ENCODE assay signal across 32 cellular contexts in the genomic region with DNA sequence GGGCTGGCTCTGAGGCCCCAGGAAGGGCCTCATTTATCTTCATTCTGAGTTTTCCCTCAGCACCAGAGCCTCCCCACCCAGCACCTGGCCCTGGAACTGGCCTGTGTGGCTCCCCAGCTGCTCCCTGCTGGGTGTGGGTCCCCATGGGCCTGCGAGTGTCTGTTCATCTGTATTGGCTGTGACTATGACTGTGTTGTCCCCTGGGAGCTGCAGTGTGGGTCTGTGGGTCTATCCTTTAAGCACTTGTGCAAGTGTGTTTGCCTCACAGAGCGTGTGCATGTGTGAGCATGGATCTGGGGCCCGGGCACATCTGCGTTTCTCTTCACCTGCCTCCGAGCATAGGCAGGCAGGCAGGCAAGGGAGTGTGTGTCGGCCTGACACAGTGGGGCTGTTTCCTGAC. TPM values are rescaled to one million over a fixed set of nuclear protein-coding genes. Genes with fewer than 3 reads are reported as not detected.
DNase-seq lines count a peak whose midpoint lies in the region; ATAC-seq and TF ChIP-seq lines count a peak whose summit lies in the region.
"Had no signal": no experiment of that assay in that cellular context is flagged by ENCODE, and none has a peak within 500 bp of the region (broad histone marks: within the 10 kb centered on the region; RNA-seq: fewer than 3 reads in every experiment).

No MANE protein-coding gene starts in this region.

- no peak overlapping the region for H3K4me3 Mint-ChIP-seq in activated naive CD8-positive, alpha-beta T cell treated with anti-CD3 and anti-CD28 coated beads, Interleukin-2, amount 10 ng/mL, durations not matched to agents 7 days and 5 days
- H3K4me3 Mint-ChIP-seq in activated naive CD8-positive, alpha-beta T cell treated with anti-CD3 and anti-CD28 coated beads for 36 hours: no peak overlapping the region
- H3K4me3 Mint-ChIP-seq in nephron progenitor cell: no peak overlapping the region
- no peak overlapping the region for H3K4me3 Mint-ChIP-seq in activated CD4-positive, alpha-beta T cell treated with anti-CD3 and anti-CD28 coated beads, Interleukin-2, amount 10 ng/mL, durations not matched to agents 7 days and 5 days
- no peak overlapping the region for H3K4me3 Mint-ChIP-seq in activated T-helper 17 cell treated with anti-CD3 and anti-CD28 coated beads, Interleukin-2, amount 50 U/mL, for 72 hours
- H3K4me3 Mint-ChIP-seq: activated CD8-positive, alpha-beta T cell treated with anti-CD3 and anti-CD28 coated beads for 36 hours; activated naive CD8-positive, alpha-beta T cell treated with anti-CD3 and anti-CD28 coated beads, Interleukin-2, amount 50 U/mL, for 24 hours; CD8-positive, alpha-beta memory T cell; central memory CD8-positive, alpha-beta T cell; dendritic cell treated with granulocyte-macrophage colony-stimulating factor and Interleukin-4, amounts not matched to agents 40 ng/mL and 50 ng/mL, for 4 days; memory B cell; stimulated activated naive CD8-positive, alpha-beta T cell treated with anti-CD3 and anti-CD28 coated beads, Interleukin-15, amount 100 ng/mL, for 72 hours; T-helper 1 cell treated with Interleukin-12 subunit alpha and Interleukin-12 subunit beta and Interleukin-4 antibody, amounts not matched to agents 30 μg/mL and 1 μg/mL, for 36 hours had no signal

- no peak overlapping the region for H3K27ac ChIP-seq in RWPE2 (ENCODE audit: poor library complexity, severe bottlenecking)
- H3K27ac ChIP-seq: uterus had no signal

- peak; percentile 9 for DNase-seq in activated naive CD8-positive, alpha-beta T cell treated with anti-CD3 and anti-CD28 coated beads, Interleukin-2, amount 10 ng/mL, durations not matched to agents 7 days and 5 days
- no peak for DNase-seq in activated naive CD8-positive, alpha-beta T cell treated with anti-CD3 and anti-CD28 coated beads for 36 hours
- DNase-seq in RWPE2 (ENCODE audit: low spot score): peak; percentile 23
- peak; percentile 16 for DNase-seq in nephron progenitor cell
- no peak for DNase-seq in activated CD4-positive, alpha-beta T cell treated with anti-CD3 and anti-CD28 coated beads, Interleukin-2, amount 10 ng/mL, durations not matched to agents 7 days and 5 days
- DNase-seq in activated T-cell treated with anti-CD3 and anti-CD28 coated beads, Interleukin-2, amount 50 U/mL, for 1 hour: no peak
- DNase-seq: activated CD8-positive, alpha-beta memory T cell treated with anti-CD3 and anti-CD28 coated beads, Interleukin-2, amount 50 U/mL, for 48 hours; activated CD8-positive, alpha-beta T cell treated with anti-CD3 and anti-CD28 coated beads for 36 hours; activated naive CD8-positive, alpha-beta T cell treated with anti-CD3 and anti-CD28 coated beads, Interleukin-2, amount 50 U/mL, for 24 hours; AML-193; CD8-positive, alpha-beta memory T cell; EL; H7; NCI-H1105 treated with DMSO at 0.1 percent for 48 hours; NCI-H2029 treated with DMSO at 0.1 percent for 48 hours; NCI-H446 treated with DMSO at 0.1 percent for 48 hours; OCI-M1; right cardiac atrium; SK-N-SH; stimulated activated CD4-positive, alpha-beta T cell treated with anti-CD3 and anti-CD28 coated beads, Interleukin-2, amount 100 ng/mL, for 48 hours; stimulated activated naive CD8-positive, alpha-beta T cell treated with anti-CD3 and anti-CD28 coated beads, Interleukin-15, amount 100 ng/mL, for 72 hours; uterus had no signal

- peaks cover 3% of the 10 kb centered on the region for H3K4me1 Mint-ChIP-seq in activated naive CD8-positive, alpha-beta T cell treated with anti-CD3 and anti-CD28 coated beads, Interleukin-2, amount 10 ng/mL, durations not matched to agents 7 days and 5 days
- no peaks in the 10 kb centered on the region for H3K4me1 Mint-ChIP-seq in activated naive CD8-positive, alpha-beta T cell treated with anti-CD3 and anti-CD28 coated beads for 36 hours
- peaks cover 47% of the 10 kb centered on the region for H3K4me1 Mint-ChIP-seq in nephron progenitor cell
- no peaks in the 10 kb centered on the region for H3K4me1 Mint-ChIP-seq in activated CD4-positive, alpha-beta T cell treated with anti-CD3 and anti-CD28 coated beads, Interleukin-2, amount 10 ng/mL, durations not matched to agents 7 days and 5 days
- no peaks in the 10 kb centered on the region for H3K4me1 Mint-ChIP-seq in activated T-helper 17 cell treated with anti-CD3 and anti-CD28 coated beads, Interleukin-2, amount 50 U/mL, for 72 hours
- H3K4me1 Mint-ChIP-seq: activated naive CD8-positive, alpha-beta T cell treated with anti-CD3 and anti-CD28 coated beads, Interleukin-2, amount 50 U/mL, for 24 hours; CD8-positive, alpha-beta memory T cell; central memory CD8-positive, alpha-beta T cell; memory B cell; stimulated activated naive CD8-positive, alpha-beta T cell treated with anti-CD3 and anti-CD28 coated beads, Interleukin-15, amount 100 ng/mL, for 72 hours had no signal

- no peaks in the 10 kb centered on the region for H3K36me3 ChIP-seq in RWPE2 (ENCODE audit: low read depth)
- H3K36me3 ChIP-seq: uterus had no signal

- no peaks in the 10 kb centered on the region for H3K4me1 ChIP-seq in RWPE2 (ENCODE audit: insufficient read depth, poor library complexity, severe bottlenecking)
- H3K4me1 ChIP-seq: uterus had no signal

- peaks cover 4% of the 10 kb centered on the region for H3K27me3 ChIP-seq in RWPE2 (ENCODE audit: insufficient read depth, poor library complexity, severe bottlenecking)
- H3K27me3 ChIP-seq: uterus had no signal

- H3K27ac Mint-ChIP-seq in activated naive CD8-positive, alpha-beta T cell treated with anti-CD3 and anti-CD28 coated beads, Interleukin-2, amount 10 ng/mL, durations not matched to agents 7 days and 5 days: no peak overlapping the region
- H3K27ac Mint-ChIP-seq in activated naive CD8-positive, alpha-beta T cell treated with anti-CD3 and anti-CD28 coated beads for 36 hours: no peak overlapping the region
- H3K27ac Mint-ChIP-seq in nephron progenitor cell: peak overlapping the region; percentile 48
- no peak overlapping the region for H3K27ac Mint-ChIP-seq in activated CD4-positive, alpha-beta T cell treated with anti-CD3 and anti-CD28 coated beads, Interleukin-2, amount 10 ng/mL, durations not matched to agents 7 days and 5 days
- no peak overlapping the region for H3K27ac Mint-ChIP-seq in activated T-helper 17 cell treated with anti-CD3 and anti-CD28 coated beads, Interleukin-2, amount 50 U/mL, for 72 hours
- H3K27ac Mint-ChIP-seq: activated CD8-positive, alpha-beta T cell treated with anti-CD3 and anti-CD28 coated beads for 36 hours; activated naive CD8-positive, alpha-beta T cell treated with anti-CD3 and anti-CD28 coated beads, Interleukin-2, amount 50 U/mL, for 24 hours; CD8-positive, alpha-beta memory T cell; dendritic cell treated with granulocyte-macrophage colony-stimulating factor and Interleukin-4, amounts not matched to agents 40 ng/mL and 50 ng/mL, for 4 days; memory B cell; T-helper 1 cell treated with Interleukin-12 subunit alpha and Interleukin-12 subunit beta and Interleukin-4 antibody, amounts not matched to agents 30 μg/mL and 1 μg/mL, for 36 hours had no signal

- H3K27me3 Mint-ChIP-seq in activated naive CD8-positive, alpha-beta T cell treated with anti-CD3 and anti-CD28 coated beads, Interleukin-2, amount 10 ng/mL, durations not matched to agents 7 days and 5 days: no peaks in the 10 kb centered on the region
- no peaks in the 10 kb centered on the region for H3K27me3 Mint-ChIP-seq in activated naive CD8-positive, alpha-beta T cell treated with anti-CD3 and anti-CD28 coated beads for 36 hours
- H3K27me3 Mint-ChIP-seq in nephron progenitor cell (ENCODE audit: low read depth, poor library complexity): peaks cover 8% of the 10 kb centered on the region
- no peaks in the 10 kb centered on the region for H3K27me3 Mint-ChIP-seq in activated CD4-positive, alpha-beta T cell treated with anti-CD3 and anti-CD28 coated beads, Interleukin-2, amount 10 ng/mL, durations not matched to agents 7 days and 5 days
- H3K27me3 Mint-ChIP-seq in activated T-helper 17 cell treated with anti-CD3 and anti-CD28 coated beads, Interleukin-2, amount 50 U/mL, for 72 hours: no peaks in the 10 kb centered on the region
- H3K27me3 Mint-ChIP-seq: activated CD8-positive, alpha-beta T cell treated with anti-CD3 and anti-CD28 coated beads for 36 hours; activated naive CD8-positive, alpha-beta T cell treated with anti-CD3 and anti-CD28 coated beads, Interleukin-2, amount 50 U/mL, for 24 hours; central memory CD8-positive, alpha-beta T cell; dendritic cell treated with granulocyte-macrophage colony-stimulating factor and Interleukin-4, amounts not matched to agents 40 ng/mL and 50 ng/mL, for 4 days; memory B cell; stimulated activated naive CD8-positive, alpha-beta T cell treated with anti-CD3 and anti-CD28 coated beads, Interleukin-15, amount 100 ng/mL, for 72 hours had no signal

- POLR2A ChIA-PET in activated naive CD8-positive, alpha-beta T cell treated with anti-CD3 and anti-CD28 coated beads, Interleukin-2, amount 10 ng/mL, durations not matched to agents 7 days and 5 days (lab: Charles Lee): no interaction called here
- POLR2A ChIA-PET in activated CD4-positive, alpha-beta T cell treated with anti-CD3 and anti-CD28 coated beads, Interleukin-2, amount 10 ng/mL, durations not matched to agents 7 days and 5 days (lab: Charles Lee): no interaction called here

- no peak overlapping the region for H3K4me3 ChIP-seq in RWPE2 (ENCODE audit: severe bottlenecking)
- H3K4me3 ChIP-seq: uterus had no signal

- H3K9me3 Mint-ChIP-seq in activated naive CD8-positive, alpha-beta T cell treated with anti-CD3 and anti-CD28 coated beads, Interleukin-2, amount 10 ng/mL, durations not matched to agents 7 days and 5 days: no peaks in the 10 kb centered on the region
- H3K9me3 Mint-ChIP-seq in activated naive CD8-positive, alpha-beta T cell treated with anti-CD3 and anti-CD28 coated beads for 36 hours: no peaks in the 10 kb centered on the region
- no peaks in the 10 kb centered on the region for H3K9me3 Mint-ChIP-seq in nephron progenitor cell
- H3K9me3 Mint-ChIP-seq in activated CD4-positive, alpha-beta T cell treated with anti-CD3 and anti-CD28 coated beads, Interleukin-2, amount 10 ng/mL, durations not matched to agents 7 days and 5 days: no peaks in the 10 kb centered on the region
- no peaks in the 10 kb centered on the region for H3K9me3 Mint-ChIP-seq in activated T-helper 17 cell treated with anti-CD3 and anti-CD28 coated beads, Interleukin-2, amount 50 U/mL, for 72 hours
- H3K9me3 Mint-ChIP-seq: activated CD8-positive, alpha-beta T cell treated with anti-CD3 and anti-CD28 coated beads for 36 hours; activated naive CD8-positive, alpha-beta T cell treated with anti-CD3 and anti-CD28 coated beads, Interleukin-2, amount 50 U/mL, for 24 hours; CD8-positive, alpha-beta memory T cell; central memory CD8-positive, alpha-beta T cell; dendritic cell treated with granulocyte-macrophage colony-stimulating factor and Interleukin-4, amounts not matched to agents 40 ng/mL and 50 ng/mL, for 4 days; memory B cell; stimulated activated naive CD8-positive, alpha-beta T cell treated with anti-CD3 and anti-CD28 coated beads, Interleukin-15, amount 100 ng/mL, for 72 hours; T-helper 1 cell treated with Interleukin-12 subunit alpha and Interleukin-12 subunit beta and Interleukin-4 antibody, amounts not matched to agents 30 μg/mL and 1 μg/mL, for 36 hours had no signal

- TF ChIP-seq CTCF in RWPE2 (IDR thresholded peaks at IDR 0.05; ENCODE audit: poor library complexity, severe bottlenecking) (no peak), nephron progenitor cell (IDR thresholded peaks at IDR 0.05) (no peak)

- ATAC-seq in activated naive CD8-positive, alpha-beta T cell treated with anti-CD3 and anti-CD28 coated beads, Interleukin-2, amount 10 ng/mL, durations not matched to agents 7 days and 5 days (ENCODE audit: low read depth): no peak
- ATAC-seq in RWPE2 (ENCODE audit: low read depth): no peak
- no peak for ATAC-seq in GM21367 (IDR thresholded peaks at IDR 0.05; ENCODE audit: unreplicated experiment)
- ATAC-seq in activated T-helper 17 cell treated with anti-CD3 and anti-CD28 coated beads, Interleukin-2, amount 50 U/mL, for 72 hours (replicated peaks): no peak
- ATAC-seq: activated CD8-positive, alpha-beta T cell treated with anti-CD3 and anti-CD28 coated beads for 36 hours; activated naive CD8-positive, alpha-beta T cell treated with anti-CD3 and anti-CD28 coated beads, Interleukin-2, amount 50 U/mL, for 24 hours; esophagus mucosa; left lobe of liver; right cardiac atrium; stimulated activated naive CD8-positive, alpha-beta T cell treated with anti-CD3 and anti-CD28 coated beads, Interleukin-15, amount 100 ng/mL, for 72 hours had no signal

- H3K36me3 Mint-ChIP-seq in activated naive CD8-positive, alpha-beta T cell treated with anti-CD3 and anti-CD28 coated beads, Interleukin-2, amount 10 ng/mL, durations not matched to agents 7 days and 5 days: peaks cover 3% of the 10 kb centered on the region
- H3K36me3 Mint-ChIP-seq in activated naive CD8-positive, alpha-beta T cell treated with anti-CD3 and anti-CD28 coated beads for 36 hours: peaks cover 4% of the 10 kb centered on the region
- peaks cover 26% of the 10 kb centered on the region for H3K36me3 Mint-ChIP-seq in nephron progenitor cell (ENCODE audit: low read depth)
- H3K36me3 Mint-ChIP-seq in activated CD4-positive, alpha-beta T cell treated with anti-CD3 and anti-CD28 coated beads, Interleukin-2, amount 10 ng/mL, durations not matched to agents 7 days and 5 days (ENCODE audit: low read depth): no peaks in the 10 kb centered on the region
- H3K36me3 Mint-ChIP-seq in activated T-helper 17 cell treated with anti-CD3 and anti-CD28 coated beads, Interleukin-2, amount 50 U/mL, for 72 hours (ENCODE audit: low read depth): no peaks in the 10 kb centered on the region
- H3K36me3 Mint-ChIP-seq: memory B cell had no signal

- CTCF ChIA-PET in activated CD4-positive, alpha-beta T cell treated with anti-CD3 and anti-CD28 coated beads, Interleukin-2, amount 10 ng/mL, durations not matched to agents 7 days and 5 days (lab: Charles Lee): no interaction called here

- H3K9me3 ChIP-seq in RWPE2 (ENCODE audit: severe bottlenecking): no peaks in the 10 kb centered on the region
- H3K9me3 ChIP-seq: SK-N-SH, uterus had no signal

RNA-seq across cellular contexts. Expression of a gene that starts 25.6 kb away (rescaled TPM):
- total RNA-seq in activated naive CD8-positive, alpha-beta T cell treated with anti-CD3 and anti-CD28 coated beads, Interleukin-2, amount 10 ng/mL, durations not matched to agents 7 days and 5 days: not detected
- not detected for total RNA-seq in activated naive CD8-positive, alpha-beta T cell treated with anti-CD3 and anti-CD28 coated beads for 36 hours
- not detected for total RNA-seq in activated CD4-positive, alpha-beta T cell treated with anti-CD3 and anti-CD28 coated beads, Interleukin-2, amount 10 ng/mL, durations not matched to agents 7 days and 5 days
- not detected for total RNA-seq in activated T-helper 17 cell treated with anti-CD3 and anti-CD28 coated beads, Interleukin-2, amount 50 U/mL, for 72 hours
- total RNA-seq: A673; activated CD8-positive, alpha-beta T cell treated with anti-CD3 and anti-CD28 coated beads for 36 hours; CD8-positive, alpha-beta memory T cell; esophagus mucosa; fibroblast of villous mesenchyme; H7; left lobe of liver had no signal

Comparison
In these comparisons a context has a peak if more than half of its experiments do, and no peak if none do; other contexts are left out.
1. DNase-seq: peak in activated naive CD8-positive, alpha-beta T cell treated with anti-CD3 and anti-CD28 coated beads, Interleukin-2, amount 10 ng/mL, durations not matched to agents 7 days and 5 days (single experiment), RWPE2 (single experiment) and nephron progenitor cell (single experiment); none in activated naive CD8-positive, alpha-beta T cell treated with anti-CD3 and anti-CD28 coated beads for 36 hours (single experiment), activated CD4-positive, alpha-beta T cell treated with anti-CD3 and anti-CD28 coated beads, Interleukin-2, amount 10 ng/mL, durations not matched to agents 7 days and 5 days (single experiment) and activated T-cell treated with anti-CD3 and anti-CD28 coated beads, Interleukin-2, amount 50 U/mL, for 1 hour (single experiment).